1 cellular context compared by ENCODE assay signal in genomic region chr12:45231515-45232145, GRCh38.
TF ChIP-seq lines count a peak whose summit lies in the region.

No MANE protein-coding gene starts in this region.

TF ChIP-seq in WTC11, 78 proteins besides CTCF, POLR2A, EP300 and RAD21 (continued from another document):
- no peak for TF ChIP-seq ATF2 (CRISPR knock-in tag; IDR thresholded peaks at IDR 0.05; ENCODE audit: borderline replicate concordance, low read depth)
- no peak for TF ChIP-seq AFF4 (CRISPR knock-in tag; IDR thresholded peaks at IDR 0.05; ENCODE audit: borderline replicate concordance)
- no peak for TF ChIP-seq NFE2L1 (CRISPR knock-in tag; IDR thresholded peaks at IDR 0.05)
- TF ChIP-seq CREM (CRISPR knock-in tag; IDR thresholded peaks at IDR 0.05), result no peak
- no peak for TF ChIP-seq SOX15 (CRISPR knock-in tag; IDR thresholded peaks at IDR 0.05)
- no peak for TF ChIP-seq EMX1 (CRISPR knock-in tag; IDR thresholded peaks at IDR 0.05)
- no peak for TF ChIP-seq FOXP4 (CRISPR knock-in tag; IDR thresholded peaks at IDR 0.05)
